8 cellular contexts compared by ENCODE assay signal in the genomic region with DNA sequence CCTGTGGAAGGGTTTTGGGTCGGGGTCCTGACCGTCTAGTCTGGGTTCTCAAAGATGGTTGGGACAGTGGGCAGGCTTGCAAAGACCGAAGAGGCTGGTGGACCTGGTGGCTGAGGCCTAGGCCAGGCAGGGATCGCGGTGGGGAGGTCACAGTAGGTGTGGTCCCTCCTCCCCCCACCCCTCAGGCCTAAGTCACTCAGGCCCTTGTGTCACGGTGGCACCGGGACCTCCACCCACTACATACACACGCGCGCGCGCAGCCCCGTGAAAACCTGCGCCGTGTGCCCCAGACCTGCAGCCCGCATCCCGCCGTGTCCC. TPM values are rescaled to one million over a fixed set of nuclear protein-coding genes. Genes with fewer than 3 reads are reported as not detected.
A peak's percentile ranks its signal among the peaks of the same experiment; 100 is the strongest.
DNase-seq lines count a peak whose midpoint lies in the region; ATAC-seq, FAIRE-seq and TF ChIP-seq lines count a peak whose summit lies in the region.

No MANE protein-coding gene starts in this region.

- 98% methylated on average over 14 of the region's 18 CpGs for WGBS in HepG2 (ENCODE audit: low lambda C conversion rate)

- H3K27ac ChIP-seq in cingulate gyrus (ENCODE audit: low read depth, low read length) (peak overlapping the region; percentile 29), HepG2 (ENCODE audit: extremely low read length, insufficient read depth, low read length) (no peak overlapping the region)

- no peak for TF ChIP-seq POLR2A in HepG2 (IDR thresholded peaks at IDR 0.05; ENCODE audit: insufficient read depth in 1 of 2, low read depth in 2 of 2, low read length in 2 of 2)

- H4K20me1 ChIP-seq in HepG2 (ENCODE audit: insufficient read depth, low read length) = peaks cover 10% of the 10 kb centered on the region; the same call in 1 of the 2 replicates

- POLR2A ChIA-PET in HepG2 (lab: Yijun Ruan, JAX) = no interaction called here

- peak overlapping the region; percentile 81 for H3K27ac Mint-ChIP-seq in stimulated activated naive B cell treated with anti-CD40 and anti-IgM and Interleukin-4, amounts not matched to agents 10 μg/mL and 1 μg/mL and 100 μg/mL, for 72 hours

- no peaks in the 10 kb centered on the region for H3K9me3 ChIP-seq in HepG2 (ENCODE audit: low read length)

- H3K4me3 Mint-ChIP-seq in stimulated activated naive B cell treated with anti-CD40 and anti-IgM and Interleukin-4, amounts not matched to agents 10 μg/mL and 1 μg/mL and 100 μg/mL, for 72 hours = peak overlapping the region; percentile 76 to 83

- no peak for TF ChIP-seq CTCF in HepG2 (CRISPR knock-in tag; IDR thresholded peaks at IDR 0.05)

- H3K36me3 ChIP-seq in HepG2 (replicated peaks in 1 of 2; ENCODE audit: control insufficient read depth in 1 of 2, insufficient read depth in 2 of 2, low read length in 2 of 2) = peaks cover 13 to 51% of the 10 kb centered on the region in 2 experiments

- in situ Hi-C loops in HepG2 (cut with HindIII; ENCODE audit: extremely low pct_ligation_motif_present, low pct_unique_long_range_greater_than_20kb) = no loop called here

- H3K4me2 ChIP-seq in HepG2 (ENCODE audit: low read depth, low read length) = no peak overlapping the region

- ATAC-seq in HepG2 = peak; percentile 6; the same call in 2 of the 3 replicates
- ATAC-seq in stimulated activated naive B cell treated with anti-CD40 and anti-IgM and Interleukin-4, amounts not matched to agents 10 μg/mL and 1 μg/mL and 100 μg/mL, for 72 hours (replicated peaks) = peak; percentile 20 to 28

- H3K36me3 Mint-ChIP-seq in stimulated activated naive B cell treated with anti-CD40 and anti-IgM and Interleukin-4, amounts not matched to agents 10 μg/mL and 1 μg/mL and 100 μg/mL, for 72 hours = peaks cover 30 to 43% of the 10 kb centered on the region in 2 donors

- no peak for FAIRE-seq in HepG2 (lab: Jason Lieb, UNC)

- no peak for TF ChIP-seq EP300 in HepG2 (IDR thresholded peaks at IDR 0.05; ENCODE audit: low read depth in 2 of 2, low read length in 2 of 2)
- no peak for TF ChIP-seq EP300 in HepG2 (CRISPR knock-in tag; IDR thresholded peaks at IDR 0.05; ENCODE audit: borderline replicate concordance)

- TF ChIP-seq RAD21 in HepG2 (CRISPR knock-in tag; IDR thresholded peaks at IDR 0.05) = no peak

- H3K4me1 ChIP-seq in HepG2 (ENCODE audit: insufficient read depth, low read length) = peaks cover 10% of the 10 kb centered on the region; the same call in 1 of the 2 replicates

- no TSS peak for BruUV-seq in HepG2 (replicated peaks; lab: Mats Ljungman, UMichigan)

- H3K79me2 ChIP-seq in HepG2 (ENCODE audit: insufficient read depth, low read length) = no peaks in the 10 kb centered on the region

- H3K4me3 ChIP-seq in HepG2 (replicated peaks in 1 of 3; ENCODE audit: insufficient read depth in 1 of 3, low read depth in 2 of 3, low read length in 3 of 3) = no peak overlapping the region

- H3K9me3 Mint-ChIP-seq in stimulated activated naive B cell treated with anti-CD40 and anti-IgM and Interleukin-4, amounts not matched to agents 10 μg/mL and 1 μg/mL and 100 μg/mL, for 72 hours = no peaks in the 10 kb centered on the region

- no peak overlapping the region for H3K9ac ChIP-seq in HepG2 (ENCODE audit: insufficient read depth, low read depth, low read length)

- CTCF ChIA-PET in HepG2 (lab: Yijun Ruan, JAX; ENCODE audit: low intra/inter-chr PET ratio, low total read pairs) = no interaction called here

- H3K27me3 Mint-ChIP-seq in stimulated activated naive B cell treated with anti-CD40 and anti-IgM and Interleukin-4, amounts not matched to agents 10 μg/mL and 1 μg/mL and 100 μg/mL, for 72 hours = no peaks in the 10 kb centered on the region

- intact Hi-C loops in HepG2 (cut with micrococcal nuclease; ENCODE audit: unreplicated experiment) (no loop called here), posterior cingulate gyrus (cut with DNase I) (loop anchor here (5.0 to 10.0 kb wide), 3 partner anchors 56 to 421 kb away; a partner anchor contains a TSS)

- no peak overlapping the region for H2AFZ ChIP-seq in HepG2 (ENCODE audit: low read length)

- H3K27me3 ChIP-seq in HepG2 (ENCODE audit: control insufficient read depth in 1 of 2, insufficient read depth in 2 of 2, low read length in 2 of 2) = no peaks in the 10 kb centered on the region

- DNase-seq in NCI-H69 (lab: John Stamatoyannopoulos, UW) (peak; percentile 33), HepG2 (ENCODE audit: low spot score) (no peak), SW480 (ENCODE audit: low spot score) (no peak), posterior cingulate gyrus (no peak), NCI-H748 treated with DMSO at 0.1 percent for 48 hours (lab: John Stamatoyannopoulos, UW) (no peak), NOMO-1 treated with dmso at 0.1 percent for 144 hours (lab: John Stamatoyannopoulos, UW; ENCODE audit: unreplicated experiment) (no peak)
- no peak for DNase-seq in stimulated activated naive B cell treated with anti-CD40 and anti-IgM and Interleukin-4, amounts not matched to agents 10 μg/mL and 1 μg/mL and 100 μg/mL, for 72 hours

- H3K4me1 Mint-ChIP-seq in stimulated activated naive B cell treated with anti-CD40 and anti-IgM and Interleukin-4, amounts not matched to agents 10 μg/mL and 1 μg/mL and 100 μg/mL, for 72 hours = peaks cover 18 to 31% of the 10 kb centered on the region in 2 donors

TF ChIP-seq in HepG2, 621 proteins besides CTCF, POLR2A, EP300 and RAD21 (continues in another document):
- no peak for TF ChIP-seq ZNF589 (CRISPR knock-in tag; conservative IDR thresholded peaks at IDR 0.05)
- TF ChIP-seq, protein P1, sequence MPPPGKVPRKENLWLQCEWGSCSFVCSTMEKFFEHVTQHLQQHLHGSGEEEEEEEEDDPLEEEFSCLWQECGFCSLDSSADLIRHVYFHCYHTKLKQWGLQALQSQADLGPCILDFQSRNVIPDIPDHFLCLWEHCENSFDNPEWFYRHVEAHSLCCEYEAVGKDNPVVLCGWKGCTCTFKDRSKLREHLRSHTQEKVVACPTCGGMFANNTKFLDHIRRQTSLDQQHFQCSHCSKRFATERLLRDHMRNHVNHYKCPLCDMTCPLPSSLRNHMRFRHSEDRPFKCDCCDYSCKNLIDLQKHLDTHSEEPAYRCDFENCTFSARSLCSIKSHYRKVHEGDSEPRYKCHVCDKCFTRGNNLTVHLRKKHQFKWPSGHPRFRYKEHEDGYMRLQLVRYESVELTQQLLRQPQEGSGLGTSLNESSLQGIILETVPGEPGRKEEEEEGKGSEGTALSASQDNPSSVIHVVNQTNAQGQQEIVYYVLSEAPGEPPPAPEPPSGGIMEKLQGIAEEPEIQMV (CRISPR knock-in tag; IDR thresholded peaks at IDR 0.05; ENCODE audit: low read depth) = no peak

RNA-seq across cellular contexts. Expression of a gene that starts 24.2 kb away (rescaled TPM):
- total RNA-seq in HepG2 (2016; rRNA removed; fragmentation: Illumina TruSeq; extraction: Trizol) = 128 and 203 TPM in 2 replicates
- total RNA-seq in HepG2 (2016; cell fraction: cytosol; rRNA removed; fragmentation: Illumina TruSeq; extraction: Trizol; ENCODE audit: low read depth) = 23.2 and 24.0 TPM in 2 replicates
- total RNA-seq in HepG2 (2016; cell fraction: insoluble cytoplasmic fraction; rRNA removed; fragmentation: Illumina TruSeq; extraction: Trizol) = 113 and 205 TPM in 2 replicates
- 77.7 and 81.8 TPM in 2 replicates for total RNA-seq in HepG2 (2016; cell fraction: membrane; rRNA removed; fragmentation: Illumina TruSeq; extraction: Trizol)
- 217 and 248 TPM in 2 replicates for total RNA-seq in HepG2 (2016; cell fraction: nucleus; rRNA removed; fragmentation: Illumina TruSeq; extraction: Trizol)
- 170 and 173 TPM in 2 replicates for polyA plus RNA-seq in HepG2 (2011; rRNA removed)
- 169 and 191 TPM in 2 replicates for polyA plus RNA-seq in HepG2 (2011; cell fraction: cytosol; rRNA removed)
- polyA plus RNA-seq in HepG2 (2011; cell fraction: nucleus; rRNA removed) = 153 and 160 TPM in 2 replicates
- 121 and 145 TPM in 2 replicates for polyA plus RNA-seq in HepG2 (2012)
- 19.7 and 20.8 TPM in 2 replicates for polyA plus RNA-seq in HepG2 (2016; cell fraction: cytosol; fragmentation: Illumina TruSeq; extraction: Trizol; ENCODE audit: low read depth)
- polyA plus RNA-seq in HepG2 (2016; cell fraction: insoluble cytoplasmic fraction; fragmentation: Illumina TruSeq; extraction: Trizol; ENCODE audit: low read depth) = 101 and 109 TPM in 2 replicates
- polyA plus RNA-seq in HepG2 (2016; cell fraction: membrane; fragmentation: Illumina TruSeq; extraction: Trizol; ENCODE audit: low read depth) = 42.6 and 47.4 TPM in 2 replicates
- 314 and 317 TPM in 2 replicates for polyA plus RNA-seq in HepG2 (2016; cell fraction: nucleus; fragmentation: Illumina TruSeq; extraction: Trizol; ENCODE audit: insufficient read depth, low read depth)
- 520 and 651 TPM in 2 replicates for polyA minus RNA-seq in HepG2 (2011; rRNA and poly(A)+ RNA removed; ENCODE audit: low replicate concordance)
- polyA minus RNA-seq in HepG2 (2011; cell fraction: cytosol; rRNA and poly(A)+ RNA removed) = 181 and 199 TPM in 2 replicates
- polyA minus RNA-seq in HepG2 (2011; cell fraction: nucleus; rRNA and poly(A)+ RNA removed) = 116 and 132 TPM in 2 replicates

RNA-seq across cellular contexts. Expression of a gene that starts 47.2 kb away (rescaled TPM):
- 86.3 and 120 TPM in 2 replicates for total RNA-seq in HepG2 (2016; rRNA removed; fragmentation: Illumina TruSeq; extraction: Trizol)
- 21.3 and 22.5 TPM in 2 replicates for total RNA-seq in HepG2 (2016; cell fraction: cytosol; rRNA removed; fragmentation: Illumina TruSeq; extraction: Trizol; ENCODE audit: low read depth)
- 90.7 and 130 TPM in 2 replicates for total RNA-seq in HepG2 (2016; cell fraction: insoluble cytoplasmic fraction; rRNA removed; fragmentation: Illumina TruSeq; extraction: Trizol)
- total RNA-seq in HepG2 (2016; cell fraction: membrane; rRNA removed; fragmentation: Illumina TruSeq; extraction: Trizol) = 28.2 and 30.2 TPM in 2 replicates
- 36.7 and 39.2 TPM in 2 replicates for total RNA-seq in HepG2 (2016; cell fraction: nucleus; rRNA removed; fragmentation: Illumina TruSeq; extraction: Trizol)
- 29.7 and 32.7 TPM in 2 replicates for polyA plus RNA-seq in HepG2 (2011; rRNA removed)
- polyA plus RNA-seq in HepG2 (2011; cell fraction: cytosol; rRNA removed) = 38.1 and 39.4 TPM in 2 replicates
- 13.5 and 14.5 TPM in 2 replicates for polyA plus RNA-seq in HepG2 (2011; cell fraction: nucleus; rRNA removed)
- polyA plus RNA-seq in HepG2 (2012) = 33.6 and 40.3 TPM in 2 replicates
- 11.3 and 12.3 TPM in 2 replicates for polyA plus RNA-seq in HepG2 (2016; cell fraction: cytosol; fragmentation: Illumina TruSeq; extraction: Trizol; ENCODE audit: low read depth)
- 101 and 104 TPM in 2 replicates for polyA plus RNA-seq in HepG2 (2016; cell fraction: insoluble cytoplasmic fraction; fragmentation: Illumina TruSeq; extraction: Trizol; ENCODE audit: low read depth)
- 16.7 and 17.6 TPM in 2 replicates for polyA plus RNA-seq in HepG2 (2016; cell fraction: membrane; fragmentation: Illumina TruSeq; extraction: Trizol; ENCODE audit: low read depth)
- polyA plus RNA-seq in HepG2 (2016; cell fraction: nucleus; fragmentation: Illumina TruSeq; extraction: Trizol; ENCODE audit: insufficient read depth, low read depth) = 38.5 and 40.8 TPM in 2 replicates
- polyA minus RNA-seq in HepG2 (2011; rRNA and poly(A)+ RNA removed; ENCODE audit: low replicate concordance) = 48.8 and 126 TPM in 2 replicates
- 20.6 and 22.9 TPM in 2 replicates for polyA minus RNA-seq in HepG2 (2011; cell fraction: cytosol; rRNA and poly(A)+ RNA removed)
- 24.2 and 25.6 TPM in 2 replicates for polyA minus RNA-seq in HepG2 (2011; cell fraction: nucleus; rRNA and poly(A)+ RNA removed)
